In genomic region chr1:212432706-212433576, GRCh38 we compare ENCODE assay signal across 1 cellular context.
A peak's percentile ranks its signal among the peaks of the same experiment; 100 is the strongest.
TF ChIP-seq lines count a peak whose summit lies in the region.

Gene NENF (plus strand): TSS chr1:212432920. CDS start chr1:212432944, 24 bp downstream.

TF ChIP-seq in K562, 482 proteins besides CTCF, POLR2A, EP300 and RAD21 (continued from another document and continues in another):
- no peak for TF ChIP-seq ZNF609 (CRISPR knock-in tag; IDR thresholded peaks at IDR 0.05; ENCODE audit: borderline replicate concordance)
- TF ChIP-seq ZNF77 (CRISPR knock-in tag; IDR thresholded peaks at IDR 0.05), result no peak
- no peak for TF ChIP-seq ZBTB5 (IDR thresholded peaks at IDR 0.05)
- no peak for TF ChIP-seq MLX (CRISPR knock-in tag; conservative IDR thresholded peaks at IDR 0.05)
- TF ChIP-seq NR1H2 (CRISPR knock-in tag; IDR thresholded peaks at IDR 0.05), result no peak
- peak; percentile 41 for TF ChIP-seq TAF1 (IDR thresholded peaks at IDR 0.05; ENCODE audit: control insufficient read depth, extremely low read depth, insufficient read depth, low read length, severe bottlenecking)
- no peak for TF ChIP-seq ZMIZ1 (IDR thresholded peaks at IDR 0.05; ENCODE audit: low read depth in 2 of 2, low read length in 2 of 2)
- TF ChIP-seq E2F6 (IDR thresholded peaks at IDR 0.05; ENCODE audit: borderline replicate concordance in 1 of 2, extremely low read depth in 1 of 2, insufficient read depth in 1 of 2, insufficient read length in 1 of 2, low read depth in 1 of 2, low read length in 1 of 2, poor library complexity in 1 of 2, severe bottlenecking in 1 of 2), result peak; percentile 48 to 92
- TF ChIP-seq GATA2 (CRISPR knock-in tag; IDR thresholded peaks at IDR 0.05), result no peak
- TF ChIP-seq ZBTB11 (CRISPR knock-in tag; IDR thresholded peaks at IDR 0.05), result no peak
- no peak for TF ChIP-seq ZNF347 (CRISPR knock-in tag; IDR thresholded peaks at IDR 0.05; ENCODE audit: low read depth)
- no peak for TF ChIP-seq ZNF57 (CRISPR knock-in tag; IDR thresholded peaks at IDR 0.05)
- TF ChIP-seq KLF16 (IDR thresholded peaks at IDR 0.05), result no peak
- no peak for TF ChIP-seq TCF7 (IDR thresholded peaks at IDR 0.05; ENCODE audit: borderline replicate concordance)
- no peak for TF ChIP-seq CHCHD3 (CRISPR knock-in tag; IDR thresholded peaks at IDR 0.05)
- peak; percentile 87 for TF ChIP-seq RBFOX2 (IDR thresholded peaks at IDR 0.05; ENCODE audit: low read depth, low read length)
- no peak for TF ChIP-seq SMARCA4 (IDR thresholded peaks at IDR 0.05)
- peak; percentile 80; the same call in 1 of the 2 replicates for TF ChIP-seq ZBTB7A (IDR thresholded peaks at IDR 0.05; ENCODE audit: borderline replicate concordance, control insufficient read depth, low read depth, low read length)
- TF ChIP-seq KDM1A (IDR thresholded peaks at IDR 0.05), result no peak
- peak; percentile 94; the same call in 1 of the 2 replicates for TF ChIP-seq PHF8 (IDR thresholded peaks at IDR 0.05; ENCODE audit: borderline replicate concordance, low read length)
- no peak for TF ChIP-seq NEUROD1 (IDR thresholded peaks at IDR 0.05; ENCODE audit: borderline replicate concordance, low read depth, low read length, partially characterized antibody)
- TF ChIP-seq HMG20B (CRISPR knock-in tag; IDR thresholded peaks at IDR 0.05), result no peak
- TF ChIP-seq ZNF133 (CRISPR knock-in tag; IDR thresholded peaks at IDR 0.05), result no peak
- no peak for TF ChIP-seq ZFPM2 (CRISPR knock-in tag; IDR thresholded peaks at IDR 0.05)
- TF ChIP-seq ARNT (IDR thresholded peaks at IDR 0.05), result no peak
- no peak for TF ChIP-seq CSDE1 (IDR thresholded peaks at IDR 0.05)
- TF ChIP-seq ZNF280A (IDR thresholded peaks at IDR 0.05; ENCODE audit: low read depth, partially characterized antibody), result no peak
- TF ChIP-seq DDX20 (tag; IDR thresholded peaks at IDR 0.05; ENCODE audit: low read depth), result no peak
- no peak for TF ChIP-seq PTTG1 (tag; IDR thresholded peaks at IDR 0.05; ENCODE audit: low read depth)
- peak; percentile 68; the same call in 1 of the 2 replicates for TF ChIP-seq E2F1 (CRISPR knock-in tag; IDR thresholded peaks at IDR 0.05)
- no peak for TF ChIP-seq MBD2 (IDR thresholded peaks at IDR 0.05; ENCODE audit: borderline replicate concordance, low read depth)
- TF ChIP-seq KHSRP (IDR thresholded peaks at IDR 0.05), result no peak
- TF ChIP-seq ATF6 (CRISPR knock-in tag; IDR thresholded peaks at IDR 0.05), result no peak
- TF ChIP-seq TFAP4 (CRISPR knock-in tag; IDR thresholded peaks at IDR 0.05; ENCODE audit: borderline replicate concordance), result peak; percentile 79
- no peak for TF ChIP-seq BRD9 (IDR thresholded peaks at IDR 0.05; ENCODE audit: low read depth, partially characterized antibody)
- peak in 2 of 3 experiments; percentile 80 to 86 for TF ChIP-seq YY1 (IDR thresholded peaks at IDR 0.05; ENCODE audit: borderline replicate concordance in 1 of 3, control insufficient read depth in 1 of 3, extremely low read depth in 1 of 3, insufficient read depth in 3 of 3, insufficient read length in 1 of 3, insufficient replicate concordance in 2 of 3, low read depth in 1 of 3, low read length in 2 of 3)
